8 cellular contexts compared by ENCODE assay signal in genomic region chr4:10116625-10117423, GRCh38.
DNase-seq lines count a peak whose midpoint lies in the region; ATAC-seq and TF ChIP-seq lines count a peak whose summit lies in the region.

WDR1 (minus strand) TSS chr4:10116799; CDS start chr4:10116666, 133 bp downstream.

- H3K9me3 Mint-ChIP-seq in central memory CD8-positive, alpha-beta T cell: no peaks in the 10 kb centered on the region

- peaks cover 50% of the 10 kb centered on the region for H3K36me3 Mint-ChIP-seq in central memory CD8-positive, alpha-beta T cell (ENCODE audit: insufficient read depth)

- DNase-seq in AG09319 (ENCODE audit: extremely low read depth, low read depth): peak; percentile 91
- DNase-seq in NCI-H345 treated with DMSO at 0.1 percent for 48 hours (lab: John Stamatoyannopoulos, UW; ENCODE audit: unreplicated experiment): peak; percentile 45
- peak; percentile 80 to 81 for DNase-seq in central memory CD8-positive, alpha-beta T cell (ENCODE audit: low spot score in 2 of 2)
- peak; percentile 98 for DNase-seq in islet precursor cell
- DNase-seq in stimulated activated CD4-positive, alpha-beta T cell treated with anti-CD3 and anti-CD28 coated beads, Interleukin-12 subunit alpha, Interleukin-12 subunit beta, amount 100 ng/mL, for 4 hours: peak; percentile 95

- H3K27me3 Mint-ChIP-seq in central memory CD8-positive, alpha-beta T cell: no peaks in the 10 kb centered on the region

- ATAC-seq in GM19025 (IDR thresholded peaks at IDR 0.05; ENCODE audit: low read depth, unreplicated experiment) (peak; percentile 86), HG03280 (IDR thresholded peaks at IDR 0.05; ENCODE audit: unreplicated experiment) (peak; percentile 91)
- ATAC-seq in activated CD4-positive, CD25-positive, alpha-beta regulatory T cell treated with anti-CD3 and anti-CD28 coated beads, Interleukin-2, amount 50 U/mL, for 24 hours: peak; percentile 91 to 92
- ATAC-seq in central memory CD8-positive, alpha-beta T cell (replicated peaks; ENCODE audit: extremely low read depth, poor library complexity, severe bottlenecking): peak; percentile 80

- peak within 1 kb of the TSS; percentile 96 for H3K27ac Mint-ChIP-seq in central memory CD8-positive, alpha-beta T cell (ENCODE audit: low read depth)

- peaks cover 55% of the 10 kb centered on the region for H3K4me1 Mint-ChIP-seq in central memory CD8-positive, alpha-beta T cell

- TF ChIP-seq CTCF in AG09319 (IDR thresholded peaks at IDR 0.05; ENCODE audit: low read depth, low read length): no peak

- peak within 1 kb of the TSS; percentile 98 for H3K4me3 Mint-ChIP-seq in central memory CD8-positive, alpha-beta T cell

Comparison
In these comparisons a context has a peak if more than half of its experiments do, and no peak if none do; other contexts are left out.
1. Peak in every context shown above with its lines: DNase-seq and ATAC-seq.
2. DNase-seq: peak in every context shown above with its lines; median percentile 98 in islet precursor cell; 95 in stimulated activated CD4-positive, alpha-beta T cell treated with anti-CD3 and anti-CD28 coated beads, Interleukin-12 subunit alpha, Interleukin-12 subunit beta, amount 100 ng/mL, for 4 hours; 91 in AG09319; 80 in central memory CD8-positive, alpha-beta T cell; 45 in NCI-H345 treated with DMSO at 0.1 percent for 48 hours.